ENCODE assay signal across 8 cellular contexts in genomic region chr1:37323486-37324377, GRCh38.
A peak's percentile ranks its signal among the peaks of the same experiment; 100 is the strongest.
DNase-seq lines count a peak whose midpoint lies in the region; ATAC-seq, FAIRE-seq and TF ChIP-seq lines count a peak whose summit lies in the region.

No MANE protein-coding gene starts in this region.

- H4K5ac ChIP-seq in H1 (ENCODE audit: insufficient read length, low read depth, low read length): peak overlapping the region; percentile 53

- H3K36me3 ChIP-seq in NT2/D1 (ENCODE audit: insufficient read depth, insufficient read length, low read length): no peaks in the 10 kb centered on the region
- H3K36me3 ChIP-seq in H1 (ENCODE audit: control insufficient read depth in 2 of 4, insufficient read depth in 4 of 4, low read length in 3 of 4): no peaks in the 10 kb centered on the region
- H3K36me3 ChIP-seq in small intestine (ENCODE audit: control insufficient read depth in 2 of 2, insufficient read depth in 2 of 2, low read length in 2 of 2): no peaks in the 10 kb centered on the region

- TF ChIP-seq EP300 in H1 (IDR thresholded peaks at IDR 0.05; ENCODE audit: borderline replicate concordance in 1 of 2, low read depth in 2 of 2, low read length in 2 of 2): no peak

- POLR2A ChIA-PET in H1 (lab: Charles Lee; ENCODE audit: partially characterized antibody): interaction anchor here (0.7 to 1.9 kb wide), 2 partner anchors 82 to 266 kb away, joined by 3 to 4 read pairs; no protein-coding TSS in a partner anchor

- no peak overlapping the region for H3K14ac ChIP-seq in H1 (ENCODE audit: insufficient read length)

- H4K91ac ChIP-seq in H1 (replicated peaks; ENCODE audit: insufficient read length, low read length): peak overlapping the region; percentile 62

- no peak overlapping the region for H3K27ac ChIP-seq in H1 (ENCODE audit: low read depth, low read length)
- no peak overlapping the region for H3K27ac ChIP-seq in small intestine (ENCODE audit: low read depth in 1 of 2, low read length in 1 of 2)

- H3K27me3 ChIP-seq in NT2/D1 (ENCODE audit: insufficient read depth, insufficient read length) (no peaks in the 10 kb centered on the region), H1 (replicated peaks in 1 of 4; ENCODE audit: control insufficient read depth in 3 of 4, extremely low read depth in 1 of 4, insufficient read depth in 3 of 4, low read length in 3 of 4) (no peaks in the 10 kb centered on the region; a peak in 1 of 7 replicates), small intestine (ENCODE audit: control insufficient read depth in 2 of 2, insufficient read depth in 2 of 2, low read length in 2 of 2) (peaks cover 0 to 14% of the 10 kb centered on the region in 2 donors)

- H3K9me3 ChIP-seq in NT2/D1 (ENCODE audit: insufficient read depth, low read length): peaks cover 18% of the 10 kb centered on the region; the same call in 1 of the 2 replicates
- H3K9me3 ChIP-seq in H1 (ENCODE audit: insufficient read depth in 2 of 2, low read depth in 1 of 2, low read length in 1 of 2): no peaks in the 10 kb centered on the region
- no peaks in the 10 kb centered on the region for H3K9me3 ChIP-seq in small intestine (ENCODE audit: control insufficient read depth, low read depth)

- peak; percentile 28 for TF ChIP-seq CTCF in AG09319 (IDR thresholded peaks at IDR 0.05; ENCODE audit: low read depth, low read length)
- peak; percentile 76 for TF ChIP-seq CTCF in GM10266 (IDR thresholded peaks at IDR 0.05; ENCODE audit: control insufficient read depth, insufficient read depth, low read depth, missing control alignments)
- peak; percentile 67 to 85 (median 76) for TF ChIP-seq CTCF in H1 (IDR thresholded peaks at IDR 0.05; ENCODE audit: control extremely low read depth in 1 of 3, insufficient read depth in 1 of 3, low read depth in 1 of 3, low read length in 3 of 3)

- H3K18ac ChIP-seq in H1 (ENCODE audit: extremely low read depth, low read length): peak overlapping the region; percentile 15; the same call in 1 of the 2 replicates

- H3K23ac ChIP-seq in H1 (ENCODE audit: insufficient read length): no peak overlapping the region

- peak; percentile 92 to 94 for TF ChIP-seq RAD21 in H1 (IDR thresholded peaks at IDR 0.05 in 1 of 2, conservative IDR thresholded peaks at IDR 0.05 in 1 of 2; ENCODE audit: low read depth in 2 of 2, low read length in 2 of 2)

- FAIRE-seq in H1 (lab: Jason Lieb, UNC) (no peak), small intestine (lab: Jason Lieb, UNC) (no peak)

- H3K4ac ChIP-seq in H1 (replicated peaks; ENCODE audit: insufficient read length, low read depth, low read length): no peak overlapping the region

- no peaks in the 10 kb centered on the region for H4K20me1 ChIP-seq in H1 (replicated peaks in 1 of 2; ENCODE audit: control insufficient read depth in 1 of 2, insufficient read depth in 2 of 2, low read length in 2 of 2)

- H3K9ac ChIP-seq in NT2/D1 (ENCODE audit: insufficient read length, low read depth): no peak overlapping the region
- H3K9ac ChIP-seq in H1 (replicated peaks in 1 of 4; ENCODE audit: extremely low read depth in 1 of 4, low read depth in 3 of 4, low read length in 3 of 4): no peak overlapping the region

- no peak overlapping the region for H2AK5ac ChIP-seq in H1 (ENCODE audit: low read depth, low read length)

- H4K8ac ChIP-seq in H1 (ENCODE audit: extremely low read depth, insufficient read depth, low read length): peak overlapping the region; percentile 63; the same call in 1 of the 2 replicates

- intact Hi-C loops in left colon (cut with DNase I, micrococcal nuclease): no loop called here

- H3K56ac ChIP-seq in H1 (replicated peaks; ENCODE audit: insufficient read length, low read depth, low read length): no peak overlapping the region

- H3K79me2 ChIP-seq in H1 (ENCODE audit: control insufficient read depth in 1 of 2, insufficient read depth in 2 of 2, low read length in 2 of 2): no peaks in the 10 kb centered on the region

- H2BK20ac ChIP-seq in H1 (ENCODE audit: low read length): 0 out of 2 replicates have a peak overlapping the region, but pooled peaks have one; percentile 21

- DNase-seq in AG09319 (ENCODE audit: extremely low read depth, low read depth) (no peak), GM10266 (ENCODE audit: extremely low spot score) (peak; percentile 74), NT2/D1 (ENCODE audit: low read depth, low spot score) (peak; percentile 77), H1 (ENCODE audit: low read depth in 1 of 2, low spot score in 2 of 2) (peak; percentile 44 to 87), small intestine (peak; percentile 34), left colon (no peak)
- DNase-seq in activated effector memory CD4-positive, alpha-beta T cell treated with anti-CD3 and anti-CD28 coated beads, Interleukin-2, amount 50 U/mL, for 16 hours: no peak

- no peak overlapping the region for H2BK120ac ChIP-seq in H1 (replicated peaks; ENCODE audit: low read depth, low read length)

- CTCF ChIA-PET in H1 (lab: Charles Lee; ENCODE audit: partially characterized antibody): interaction anchor here (0.6 to 4.2 kb wide), 63 partner anchors 8 to 823 kb away, joined by 3 to 41 read pairs (median 4); no protein-coding TSS in a partner anchor

- peaks cover 2% of the 10 kb centered on the region; the same call in 1 of the 2 replicates for H3K23me2 ChIP-seq in H1 (ENCODE audit: low read depth, low read length)

- no peak overlapping the region for H2BK15ac ChIP-seq in H1 (ENCODE audit: low read length)

- ATAC-seq in left colon (no peak), HG02970 (IDR thresholded peaks at IDR 0.05; ENCODE audit: low FRiP score, unreplicated experiment) (no peak)

- H3K4me1 ChIP-seq in NT2/D1 (ENCODE audit: insufficient read depth, insufficient read length) (peaks cover 3% of the 10 kb centered on the region), H1 (replicated peaks in 1 of 4; ENCODE audit: control insufficient read depth in 3 of 4, insufficient read depth in 4 of 4, low read length in 3 of 4) (peaks cover 0 to 5% (median 1%) of the 10 kb centered on the region in 4 experiments; a peak in 3 of 7 replicates), small intestine (ENCODE audit: control insufficient read depth in 2 of 2, insufficient read depth in 1 of 2, low read depth in 1 of 2, low read length in 1 of 2) (no peaks in the 10 kb centered on the region)

- no peak overlapping the region for H2AFZ ChIP-seq in H1 (ENCODE audit: low read length)

- WGBS in H1 (ENCODE audit: extremely low coverage in 1 of 2, insufficient coverage in 1 of 2, insufficient read length in 1 of 2, insufficient replicate concordance in 2 of 2, low coverage in 1 of 2, low lambda C conversion rate in 2 of 2, missing lambda C conversion rate in 1 of 2), 2 experiments: 47% methylated on average over 17 of the region's 19 CpGs; no CpG with 5 or more reads in 1 of the 2 experiments
- WGBS in small intestine, 3 donors: 34 to 38% (median 37%) methylated on average over 19 of the region's 19 CpGs

- TF ChIP-seq POLR2A in H1 (IDR thresholded peaks at IDR 0.05; ENCODE audit: control extremely low read depth in 1 of 2, low read depth in 2 of 2, low read length in 2 of 2): no peak

- H2BK12ac ChIP-seq in H1 (ENCODE audit: low read depth, low read length): peak overlapping the region; percentile 68; the same call in 1 of the 2 replicates

- H3K4me3 ChIP-seq in NT2/D1 (ENCODE audit: insufficient read length, low read depth) (no peak overlapping the region), H1 (ENCODE audit: extremely low read depth in 1 of 4, insufficient read depth in 2 of 4, low read depth in 3 of 4, low read length in 4 of 4) (no peak overlapping the region), small intestine (ENCODE audit: low read depth in 1 of 2, low read length in 2 of 2) (no peak overlapping the region)

- H3K79me1 ChIP-seq in H1 (ENCODE audit: low read depth, low read length): no peaks in the 10 kb centered on the region

- H3K4me2 ChIP-seq in H1 (ENCODE audit: insufficient read depth in 1 of 2, low read depth in 2 of 2, low read length in 2 of 2): no peak overlapping the region; a peak in 1 of 4 replicates

- H2BK5ac ChIP-seq in H1 (ENCODE audit: low read depth, low read length): no peak overlapping the region

TF ChIP-seq in H1, 55 proteins besides CTCF, POLR2A, EP300 and RAD21:
- TF ChIP-seq NRF1 (IDR thresholded peaks at IDR 0.05; ENCODE audit: low read depth, low read length) (no peak), KDM1A (IDR thresholded peaks at IDR 0.05; ENCODE audit: borderline replicate concordance, low read length) (0 out of 2 replicates have a peak, but pooled peaks have one; percentile 47), KDM4A (IDR thresholded peaks at IDR 0.05; ENCODE audit: low read depth, low read length, severe bottlenecking) (no peak)

Comparison
In these comparisons a context has a peak if more than half of its experiments do, and no peak if none do; other contexts are left out.
1. DNase-seq: peak in GM10266 (single experiment), NT2/D1 (single experiment), H1 (2 of 2) and small intestine (single experiment); none in AG09319 (single experiment), left colon (0 of 2) and activated effector memory CD4-positive, alpha-beta T cell treated with anti-CD3 and anti-CD28 coated beads, Interleukin-2, amount 50 U/mL, for 16 hours (single experiment).
2. Peak in every context shown above with its lines, with median percentiles within 50 percentile points of each other: CTCF ChIP-seq.